8 cellular contexts compared by ENCODE assay signal in the genomic region with DNA sequence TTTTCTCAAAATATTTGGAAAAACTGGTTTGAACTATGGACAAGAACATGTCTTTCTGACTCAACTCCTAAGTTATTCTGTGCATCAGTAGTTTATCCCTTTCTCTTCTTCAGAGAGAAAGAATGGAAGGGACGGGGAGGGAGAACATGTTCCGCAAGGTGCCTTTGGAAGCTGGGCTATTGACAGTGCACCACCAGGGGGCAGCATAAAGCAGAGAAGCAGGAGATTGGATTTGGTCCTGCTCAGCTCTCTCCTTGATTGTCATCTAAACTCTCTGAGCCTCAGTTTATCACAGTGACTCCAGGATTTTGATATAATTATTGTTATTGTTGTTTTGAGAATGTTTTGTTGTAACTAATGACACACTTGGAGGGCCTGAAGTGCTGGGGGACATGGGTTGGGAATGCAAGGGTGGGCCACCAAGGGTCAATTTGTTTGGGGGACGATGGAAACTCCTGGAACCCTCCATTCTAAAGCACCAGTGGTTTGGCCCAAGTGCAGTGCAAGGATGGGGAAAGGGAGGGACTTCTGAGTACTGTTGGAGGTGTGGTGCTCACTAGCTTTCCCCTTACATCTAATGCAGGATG. TPM values are rescaled to one million over a fixed set of nuclear protein-coding genes. Genes with fewer than 3 reads are reported as not detected.
A peak's percentile ranks its signal among the peaks of the same experiment; 100 is the strongest.
DNase-seq lines count a peak whose midpoint lies in the region; ATAC-seq and TF ChIP-seq lines count a peak whose summit lies in the region.

No MANE protein-coding gene starts in this region.

- intact Hi-C loops in tibial artery (cut with DNase I; ENCODE audit: low total_unique reads), result no loop called here

- DNase-seq in AML-193 (lab: John Stamatoyannopoulos, UW), result peak; percentile 47
- DNase-seq in GM19238 (ENCODE audit: insufficient read length, low spot score), result peak; percentile 57
- DNase-seq in Kasumi-1 (lab: John Stamatoyannopoulos, UW), result peak; percentile 69 to 75
- DNase-seq in SJCRH30, result peak; percentile 85 to 92
- DNase-seq in activated effector memory CD4-positive, alpha-beta T cell treated with Interleukin-2 at 50 U/mL for 16 hours, result peak; percentile 57
- peak; percentile 92 for DNase-seq in osteocyte (ENCODE audit: extremely low spot score, unreplicated experiment)
- peak; percentile 71 to 80 for DNase-seq in tibial artery

- no peaks in the 10 kb centered on the region for H3K36me3 Mint-ChIP-seq in osteocyte (ENCODE audit: unreplicated experiment)

- no peaks in the 10 kb centered on the region for H3K4me1 Mint-ChIP-seq in osteocyte (ENCODE audit: unreplicated experiment)

- no peak overlapping the region for H3K27ac Mint-ChIP-seq in osteocyte (ENCODE audit: unreplicated experiment)

- peaks cover 6% of the 10 kb centered on the region for H3K27me3 Mint-ChIP-seq in osteocyte (ENCODE audit: unreplicated experiment)

- TF ChIP-seq CTCF in gastroesophageal sphincter (IDR thresholded peaks at IDR 0.05) (peak; percentile 73 to 87 (median 84)), osteocyte (IDR thresholded peaks at IDR 0.05) (peak; percentile 89), tibial artery (IDR thresholded peaks at IDR 0.05) (peak; percentile 79 to 83)

- H3K4me3 ChIP-seq in SJCRH30, result no peak overlapping the region
- H3K4me3 ChIP-seq in gastroesophageal sphincter, result no peak overlapping the region
- no peak overlapping the region for H3K4me3 ChIP-seq in tibial artery

- H3K27ac ChIP-seq in SJCRH30, result no peak overlapping the region
- H3K27ac ChIP-seq in gastroesophageal sphincter, result no peak overlapping the region
- no peak overlapping the region for H3K27ac ChIP-seq in tibial artery

- H3K4me3 Mint-ChIP-seq in osteocyte (ENCODE audit: unreplicated experiment), result no peak overlapping the region

- ATAC-seq in gastroesophageal sphincter, result peak; percentile 48

- H3K36me3 ChIP-seq in SJCRH30 (no peaks in the 10 kb centered on the region), gastroesophageal sphincter (peaks cover 0 to 11% of the 10 kb centered on the region in 2 donors), tibial artery (peaks cover 0 to 13% (median 4%) of the 10 kb centered on the region in 3 donors)

- H3K9me3 ChIP-seq in SJCRH30 (replicated peaks), result no peaks in the 10 kb centered on the region
- no peaks in the 10 kb centered on the region for H3K9me3 ChIP-seq in gastroesophageal sphincter
- no peaks in the 10 kb centered on the region for H3K9me3 ChIP-seq in tibial artery

- H3K27me3 ChIP-seq in SJCRH30, result no peaks in the 10 kb centered on the region
- H3K27me3 ChIP-seq in gastroesophageal sphincter, result no peaks in the 10 kb centered on the region
- H3K27me3 ChIP-seq in tibial artery, result no peaks in the 10 kb centered on the region

- no peak for TF ChIP-seq POLR2A in gastroesophageal sphincter (IDR thresholded peaks at IDR 0.05)

- WGBS in gastroesophageal sphincter (ENCODE audit: low coverage in 1 of 2), 2 donors, result 42 to 44% methylated on average over 3 of the region's 3 CpGs

- peaks cover 14% of the 10 kb centered on the region for H3K4me1 ChIP-seq in SJCRH30
- H3K4me1 ChIP-seq in gastroesophageal sphincter, result peaks cover 0 to 7% (median 0%) of the 10 kb centered on the region in 3 donors
- peaks cover 0 to 9% (median 3%) of the 10 kb centered on the region in 4 donors for H3K4me1 ChIP-seq in tibial artery

- H3K9me3 Mint-ChIP-seq in osteocyte (ENCODE audit: unreplicated experiment), result no peaks in the 10 kb centered on the region

- no peak for TF ChIP-seq EP300 in gastroesophageal sphincter (IDR thresholded peaks at IDR 0.05)

RNA-seq across cellular contexts. Expression of a gene that starts 45.3 kb away (rescaled TPM):
- 55.1 and 60.7 TPM in 2 replicates for total RNA-seq in SJCRH30 (2014; rRNA removed; shearing (Covaris generic))
- total RNA-seq in gastroesophageal sphincter (100 to 1,000 TPM; 117 to 224 (median 170) TPM), osteocyte (65.5 TPM in 2 replicates)
